ENCODE assay signal across 1 cellular context in genomic region chr14:90396342-90397339, GRCh38.
A peak's percentile ranks its signal among the peaks of the same experiment; 100 is the strongest.
TF ChIP-seq lines count a peak whose summit lies in the region.

Gene CALM1 (plus strand): TSS chr14:90397029. CDS start chr14:90397231, 202 bp downstream.

TF ChIP-seq in HepG2, 621 proteins besides CTCF, POLR2A, EP300 and RAD21 (continued from another document and continues in another):
- TF ChIP-seq, protein P1, sequence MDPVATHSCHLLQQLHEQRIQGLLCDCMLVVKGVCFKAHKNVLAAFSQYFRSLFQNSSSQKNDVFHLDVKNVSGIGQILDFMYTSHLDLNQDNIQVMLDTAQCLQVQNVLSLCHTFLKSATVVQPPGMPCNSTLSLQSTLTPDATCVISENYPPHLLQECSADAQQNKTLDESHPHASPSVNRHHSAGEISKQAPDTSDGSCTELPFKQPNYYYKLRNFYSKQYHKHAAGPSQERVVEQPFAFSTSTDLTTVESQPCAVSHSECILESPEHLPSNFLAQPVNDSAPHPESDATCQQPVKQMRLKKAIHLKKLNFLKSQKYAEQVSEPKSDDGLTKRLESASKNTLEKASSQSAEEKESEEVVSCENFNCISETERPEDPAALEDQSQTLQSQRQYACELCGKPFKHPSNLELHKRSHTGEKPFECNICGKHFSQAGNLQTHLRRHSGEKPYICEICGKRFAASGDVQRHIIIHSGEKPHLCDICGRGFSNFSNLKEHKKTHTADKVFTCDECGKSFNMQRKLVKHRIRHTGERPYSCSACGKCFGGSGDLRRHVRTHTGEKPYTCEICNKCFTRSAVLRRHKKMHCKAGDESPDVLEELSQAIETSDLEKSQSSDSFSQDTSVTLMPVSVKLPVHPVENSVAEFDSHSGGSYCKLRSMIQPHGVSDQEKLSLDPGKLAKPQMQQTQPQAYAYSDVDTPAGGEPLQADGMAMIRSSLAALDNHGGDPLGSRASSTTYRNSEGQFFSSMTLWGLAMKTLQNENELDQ (CRISPR knock-in tag; IDR thresholded peaks at IDR 0.05; ENCODE audit: borderline replicate concordance), result 0 out of 2 replicates have a peak, but pooled peaks have one; percentile 23
- TF ChIP-seq HOXA3 (CRISPR knock-in tag; IDR thresholded peaks at IDR 0.05), result peak; percentile 96
- peak; percentile 82 for TF ChIP-seq MED1 (CRISPR knock-in tag; IDR thresholded peaks at IDR 0.05)
- peak; percentile 94 for TF ChIP-seq IKZF4 (CRISPR knock-in tag; IDR thresholded peaks at IDR 0.05; ENCODE audit: borderline replicate concordance, low read depth, not compliant biosample characterization)
- TF ChIP-seq FIP1L1 (IDR thresholded peaks at IDR 0.05; ENCODE audit: borderline replicate concordance, insufficient read depth, low read depth, low read length), result no peak
- no peak for TF ChIP-seq ZNF713 (CRISPR knock-in tag; IDR thresholded peaks at IDR 0.05)
- TF ChIP-seq NCOR1 (IDR thresholded peaks at IDR 0.05; ENCODE audit: borderline replicate concordance, low read length), result no peak
- TF ChIP-seq, protein P2, sequence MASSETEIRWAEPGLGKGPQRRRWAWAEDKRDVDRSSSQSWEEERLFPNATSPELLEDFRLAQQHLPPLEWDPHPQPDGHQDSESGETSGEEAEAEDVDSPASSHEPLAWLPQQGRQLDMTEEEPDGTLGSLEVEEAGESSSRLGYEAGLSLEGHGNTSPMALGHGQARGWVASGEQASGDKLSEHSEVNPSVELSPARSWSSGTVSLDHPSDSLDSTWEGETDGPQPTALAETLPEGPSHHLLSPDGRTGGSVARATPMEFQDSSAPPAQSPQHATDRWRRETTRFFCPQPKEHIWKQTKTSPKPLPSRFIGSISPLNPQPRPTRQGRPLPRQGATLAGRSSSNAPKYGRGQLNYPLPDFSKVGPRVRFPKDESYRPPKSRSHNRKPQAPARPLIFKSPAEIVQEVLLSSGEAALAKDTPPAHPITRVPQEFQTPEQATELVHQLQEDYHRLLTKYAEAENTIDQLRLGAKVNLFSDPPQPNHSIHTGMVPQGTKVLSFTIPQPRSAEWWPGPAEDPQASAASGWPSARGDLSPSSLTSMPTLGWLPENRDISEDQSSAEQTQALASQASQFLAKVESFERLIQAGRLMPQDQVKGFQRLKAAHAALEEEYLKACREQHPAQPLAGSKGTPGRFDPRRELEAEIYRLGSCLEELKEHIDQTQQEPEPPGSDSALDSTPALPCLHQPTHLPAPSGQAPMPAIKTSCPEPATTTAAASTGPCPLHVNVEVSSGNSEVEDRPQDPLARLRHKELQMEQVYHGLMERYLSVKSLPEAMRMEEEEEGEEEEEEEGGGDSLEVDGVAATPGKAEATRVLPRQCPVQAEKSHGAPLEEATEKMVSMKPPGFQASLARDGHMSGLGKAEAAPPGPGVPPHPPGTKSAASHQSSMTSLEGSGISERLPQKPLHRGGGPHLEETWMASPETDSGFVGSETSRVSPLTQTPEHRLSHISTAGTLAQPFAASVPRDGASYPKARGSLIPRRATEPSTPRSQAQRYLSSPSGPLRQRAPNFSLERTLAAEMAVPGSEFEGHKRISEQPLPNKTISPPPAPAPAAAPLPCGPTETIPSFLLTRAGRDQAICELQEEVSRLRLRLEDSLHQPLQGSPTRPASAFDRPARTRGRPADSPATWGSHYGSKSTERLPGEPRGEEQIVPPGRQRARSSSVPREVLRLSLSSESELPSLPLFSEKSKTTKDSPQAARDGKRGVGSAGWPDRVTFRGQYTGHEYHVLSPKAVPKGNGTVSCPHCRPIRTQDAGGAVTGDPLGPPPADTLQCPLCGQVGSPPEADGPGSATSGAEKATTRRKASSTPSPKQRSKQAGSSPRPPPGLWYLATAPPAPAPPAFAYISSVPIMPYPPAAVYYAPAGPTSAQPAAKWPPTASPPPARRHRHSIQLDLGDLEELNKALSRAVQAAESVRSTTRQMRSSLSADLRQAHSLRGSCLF (CRISPR knock-in tag; IDR thresholded peaks at IDR 0.05; ENCODE audit: borderline replicate concordance), result peak; percentile 58; the same call in 1 of the 2 replicates
- peak; percentile 93 for TF ChIP-seq ZIK1 (CRISPR knock-in tag; IDR thresholded peaks at IDR 0.05; ENCODE audit: borderline replicate concordance, low read depth)
- TF ChIP-seq PHB2 (IDR thresholded peaks at IDR 0.05; ENCODE audit: partially characterized antibody), result no peak
- peak; percentile 60 for TF ChIP-seq SRF (IDR thresholded peaks at IDR 0.05; ENCODE audit: low read depth, low read length)
- peak; percentile 81 for TF ChIP-seq ZNF891 (CRISPR knock-in tag; IDR thresholded peaks at IDR 0.05)
- no peak for TF ChIP-seq TRIM24 (CRISPR knock-in tag; IDR thresholded peaks at IDR 0.05)
- no peak for TF ChIP-seq ZNF512 (CRISPR knock-in tag; IDR thresholded peaks at IDR 0.05)
- TF ChIP-seq, protein P3, sequence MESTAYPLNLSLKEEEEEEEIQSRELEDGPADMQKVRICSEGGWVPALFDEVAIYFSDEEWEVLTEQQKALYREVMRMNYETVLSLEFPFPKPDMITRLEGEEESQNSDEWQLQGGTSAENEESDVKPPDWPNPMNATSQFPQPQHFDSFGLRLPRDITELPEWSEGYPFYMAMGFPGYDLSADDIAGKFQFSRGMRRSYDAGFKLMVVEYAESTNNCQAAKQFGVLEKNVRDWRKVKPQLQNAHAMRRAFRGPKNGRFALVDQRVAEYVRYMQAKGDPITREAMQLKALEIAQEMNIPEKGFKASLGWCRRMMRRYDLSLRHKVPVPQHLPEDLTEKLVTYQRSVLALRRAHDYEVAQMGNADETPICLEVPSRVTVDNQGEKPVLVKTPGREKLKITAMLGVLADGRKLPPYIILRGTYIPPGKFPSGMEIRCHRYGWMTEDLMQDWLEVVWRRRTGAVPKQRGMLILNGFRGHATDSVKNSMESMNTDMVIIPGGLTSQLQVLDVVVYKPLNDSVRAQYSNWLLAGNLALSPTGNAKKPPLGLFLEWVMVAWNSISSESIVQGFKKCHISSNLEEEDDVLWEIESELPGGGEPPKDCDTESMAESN (CRISPR knock-in tag; conservative IDR thresholded peaks at IDR 0.05), result peak; percentile 92
- peak; percentile 39; the same call in 1 of the 2 replicates for TF ChIP-seq ZNF12 (CRISPR knock-in tag; IDR thresholded peaks at IDR 0.05)
- TF ChIP-seq HMGXB4 (CRISPR knock-in tag; IDR thresholded peaks at IDR 0.05; ENCODE audit: borderline replicate concordance in 1 of 2, low read depth in 1 of 2), result peak; percentile 81 to 94
- TF ChIP-seq, protein P4, sequence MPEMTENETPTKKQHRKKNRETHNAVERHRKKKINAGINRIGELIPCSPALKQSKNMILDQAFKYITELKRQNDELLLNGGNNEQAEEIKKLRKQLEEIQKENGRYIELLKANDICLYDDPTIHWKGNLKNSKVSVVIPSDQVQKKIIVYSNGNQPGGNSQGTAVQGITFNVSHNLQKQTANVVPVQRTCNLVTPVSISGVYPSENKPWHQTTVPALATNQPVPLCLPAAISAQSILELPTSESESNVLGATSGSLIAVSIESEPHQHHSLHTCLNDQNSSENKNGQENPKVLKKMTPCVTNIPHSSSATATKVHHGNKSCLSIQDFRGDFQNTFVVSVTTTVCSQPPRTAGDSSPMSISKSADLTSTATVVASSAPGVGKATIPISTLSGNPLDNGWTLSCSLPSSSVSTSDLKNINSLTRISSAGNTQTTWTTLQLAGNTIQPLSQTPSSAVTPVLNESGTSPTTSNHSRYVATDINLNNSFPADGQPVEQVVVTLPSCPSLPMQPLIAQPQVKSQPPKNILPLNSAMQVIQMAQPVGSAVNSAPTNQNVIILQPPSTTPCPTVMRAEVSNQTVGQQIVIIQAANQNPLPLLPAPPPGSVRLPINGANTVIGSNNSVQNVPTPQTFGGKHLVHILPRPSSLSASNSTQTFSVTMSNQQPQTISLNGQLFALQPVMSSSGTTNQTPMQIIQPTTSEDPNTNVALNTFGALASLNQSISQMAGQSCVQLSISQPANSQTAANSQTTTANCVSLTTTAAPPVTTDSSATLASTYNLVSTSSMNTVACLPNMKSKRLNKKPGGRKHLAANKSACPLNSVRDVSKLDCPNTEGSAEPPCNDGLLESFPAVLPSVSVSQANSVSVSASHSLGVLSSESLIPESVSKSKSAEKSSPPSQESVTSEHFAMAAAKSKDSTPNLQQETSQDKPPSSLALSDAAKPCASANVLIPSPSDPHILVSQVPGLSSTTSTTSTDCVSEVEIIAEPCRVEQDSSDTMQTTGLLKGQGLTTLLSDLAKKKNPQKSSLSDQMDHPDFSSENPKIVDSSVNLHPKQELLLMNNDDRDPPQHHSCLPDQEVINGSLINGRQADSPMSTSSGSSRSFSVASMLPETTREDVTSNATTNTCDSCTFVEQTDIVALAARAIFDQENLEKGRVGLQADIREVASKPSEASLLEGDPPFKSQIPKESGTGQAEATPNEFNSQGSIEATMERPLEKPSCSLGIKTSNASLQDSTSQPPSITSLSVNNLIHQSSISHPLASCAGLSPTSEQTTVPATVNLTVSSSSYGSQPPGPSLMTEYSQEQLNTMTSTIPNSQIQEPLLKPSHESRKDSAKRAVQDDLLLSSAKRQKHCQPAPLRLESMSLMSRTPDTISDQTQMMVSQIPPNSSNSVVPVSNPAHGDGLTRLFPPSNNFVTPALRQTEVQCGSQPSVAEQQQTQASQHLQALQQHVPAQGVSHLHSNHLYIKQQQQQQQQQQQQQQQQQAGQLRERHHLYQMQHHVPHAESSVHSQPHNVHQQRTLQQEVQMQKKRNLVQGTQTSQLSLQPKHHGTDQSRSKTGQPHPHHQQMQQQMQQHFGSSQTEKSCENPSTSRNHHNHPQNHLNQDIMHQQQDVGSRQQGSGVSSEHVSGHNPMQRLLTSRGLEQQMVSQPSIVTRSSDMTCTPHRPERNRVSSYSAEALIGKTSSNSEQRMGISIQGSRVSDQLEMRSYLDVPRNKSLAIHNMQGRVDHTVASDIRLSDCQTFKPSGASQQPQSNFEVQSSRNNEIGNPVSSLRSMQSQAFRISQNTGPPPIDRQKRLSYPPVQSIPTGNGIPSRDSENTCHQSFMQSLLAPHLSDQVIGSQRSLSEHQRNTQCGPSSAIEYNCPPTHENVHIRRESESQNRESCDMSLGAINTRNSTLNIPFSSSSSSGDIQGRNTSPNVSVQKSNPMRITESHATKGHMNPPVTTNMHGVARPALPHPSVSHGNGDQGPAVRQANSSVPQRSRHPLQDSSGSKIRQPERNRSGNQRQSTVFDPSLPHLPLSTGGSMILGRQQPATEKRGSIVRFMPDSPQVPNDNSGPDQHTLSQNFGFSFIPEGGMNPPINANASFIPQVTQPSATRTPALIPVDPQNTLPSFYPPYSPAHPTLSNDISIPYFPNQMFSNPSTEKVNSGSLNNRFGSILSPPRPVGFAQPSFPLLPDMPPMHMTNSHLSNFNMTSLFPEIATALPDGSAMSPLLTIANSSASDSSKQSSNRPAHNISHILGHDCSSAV (CRISPR knock-in tag; IDR thresholded peaks at IDR 0.05; ENCODE audit: borderline replicate concordance), result peak; percentile 95; the same call in 1 of the 2 replicates
- TF ChIP-seq, protein P5, sequence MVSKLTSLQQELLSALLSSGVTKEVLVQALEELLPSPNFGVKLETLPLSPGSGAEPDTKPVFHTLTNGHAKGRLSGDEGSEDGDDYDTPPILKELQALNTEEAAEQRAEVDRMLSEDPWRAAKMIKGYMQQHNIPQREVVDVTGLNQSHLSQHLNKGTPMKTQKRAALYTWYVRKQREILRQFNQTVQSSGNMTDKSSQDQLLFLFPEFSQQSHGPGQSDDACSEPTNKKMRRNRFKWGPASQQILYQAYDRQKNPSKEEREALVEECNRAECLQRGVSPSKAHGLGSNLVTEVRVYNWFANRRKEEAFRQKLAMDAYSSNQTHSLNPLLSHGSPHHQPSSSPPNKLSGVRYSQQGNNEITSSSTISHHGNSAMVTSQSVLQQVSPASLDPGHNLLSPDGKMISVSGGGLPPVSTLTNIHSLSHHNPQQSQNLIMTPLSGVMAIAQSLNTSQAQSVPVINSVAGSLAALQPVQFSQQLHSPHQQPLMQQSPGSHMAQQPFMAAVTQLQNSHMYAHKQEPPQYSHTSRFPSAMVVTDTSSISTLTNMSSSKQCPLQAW (CRISPR knock-in tag; IDR thresholded peaks at IDR 0.05), result peak; percentile 63
- 0 out of 2 replicates have a peak, but pooled peaks have one; percentile 24 for TF ChIP-seq REXO4 (CRISPR knock-in tag; IDR thresholded peaks at IDR 0.05; ENCODE audit: borderline replicate concordance)
- peak; percentile 40; the same call in 1 of the 2 replicates for TF ChIP-seq GATAD2A (CRISPR knock-in tag; IDR thresholded peaks at IDR 0.05)
- no peak for TF ChIP-seq RORA (CRISPR knock-in tag; IDR thresholded peaks at IDR 0.05)
- TF ChIP-seq JUNB (CRISPR knock-in tag; IDR thresholded peaks at IDR 0.05; ENCODE audit: borderline replicate concordance), result no peak
- no peak for TF ChIP-seq SNAPC5 (CRISPR knock-in tag; IDR thresholded peaks at IDR 0.05; ENCODE audit: borderline replicate concordance)
- TF ChIP-seq TRIM22 (IDR thresholded peaks at IDR 0.05), result no peak
- TF ChIP-seq IRF1 (CRISPR knock-in tag; IDR thresholded peaks at IDR 0.05; ENCODE audit: low read depth), result no peak
